19 cellular contexts compared by ENCODE assay signal in the genomic region with DNA sequence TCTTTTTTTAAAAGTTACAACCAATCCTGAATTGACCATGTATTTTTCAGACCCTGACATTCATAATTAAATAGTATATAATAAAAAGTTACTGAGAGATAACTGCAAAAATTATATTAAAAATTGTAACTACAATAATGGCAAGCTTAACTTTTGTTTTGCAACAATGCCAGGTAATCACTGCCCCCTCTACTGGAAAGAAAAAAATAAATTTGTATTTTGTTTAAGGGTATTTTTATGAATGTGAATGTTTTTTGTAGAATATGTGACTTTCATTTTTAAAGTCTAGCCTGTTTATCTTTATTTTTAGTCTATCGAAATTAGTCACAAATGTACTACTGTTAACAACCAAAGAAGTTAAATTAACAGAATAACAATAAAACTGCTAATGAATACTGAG. TPM values are rescaled to one million over a fixed set of nuclear protein-coding genes. Genes with fewer than 3 reads are reported as not detected.
DNase-seq lines count a peak whose midpoint lies in the region; ATAC-seq, FAIRE-seq and TF ChIP-seq lines count a peak whose summit lies in the region.
"Had no signal": no experiment of that assay in that cellular context is flagged by ENCODE, and none has a peak within 500 bp of the region (broad histone marks: within the 10 kb centered on the region; RNA-seq: fewer than 3 reads in every experiment).

No MANE protein-coding gene starts in this region.

- peaks cover 4% of the 10 kb centered on the region for H3K36me3 Mint-ChIP-seq in activated naive CD8-positive, alpha-beta T cell
- peaks cover 29% of the 10 kb centered on the region for H3K36me3 Mint-ChIP-seq in activated naive CD8-positive, alpha-beta T cell treated with anti-CD3 and anti-CD28 coated beads, Interleukin-2, amount 50 U/mL, for 24 hours (ENCODE audit: low read depth)

- no peaks in the 10 kb centered on the region for H4K20me1 ChIP-seq in PC-3 (ENCODE audit: low read length)

- BruUV-seq in PC-3 (replicated peaks; lab: Mats Ljungman, UMichigan), result no TSS peak

- H3K4me3 Mint-ChIP-seq in activated naive CD8-positive, alpha-beta T cell, result no peak overlapping the region
- no peak overlapping the region for H3K4me3 Mint-ChIP-seq in activated naive CD8-positive, alpha-beta T cell treated with anti-CD3 and anti-CD28 coated beads, Interleukin-2, amount 50 U/mL, for 24 hours
- H3K4me3 Mint-ChIP-seq: activated naive CD4-positive, alpha-beta T cell treated with anti-CD3 and anti-CD28 coated beads, Interleukin-2, amount 50 U/mL, for 24 hours; naive thymus-derived CD8-positive, alpha-beta T cell had no signal

- peaks cover 3% of the 10 kb centered on the region for H3K4me1 Mint-ChIP-seq in activated naive CD8-positive, alpha-beta T cell (ENCODE audit: low read depth)
- peaks cover 9% of the 10 kb centered on the region for H3K4me1 Mint-ChIP-seq in activated naive CD8-positive, alpha-beta T cell treated with anti-CD3 and anti-CD28 coated beads, Interleukin-2, amount 50 U/mL, for 24 hours

- H3K9ac ChIP-seq in PC-3 (ENCODE audit: low read length), result no peak overlapping the region

- no peak overlapping the region for H3K4me2 ChIP-seq in PC-3 (ENCODE audit: low read length)

- H3K9me2 ChIP-seq in PC-3 (replicated peaks; ENCODE audit: low read length), result no peaks in the 10 kb centered on the region

- no peak for ATAC-seq in activated naive CD8-positive, alpha-beta T cell treated with anti-CD3 and anti-CD28 coated beads, Interleukin-2, amount 50 U/mL, for 24 hours
- ATAC-seq in PC-3, result no peak
- no peak for ATAC-seq in GM18502 (IDR thresholded peaks at IDR 0.05; ENCODE audit: poor library complexity, unreplicated experiment)
- ATAC-seq in HG02798 (IDR thresholded peaks at IDR 0.05; ENCODE audit: poor library complexity, unreplicated experiment), result no peak
- ATAC-seq: lower lobe of right lung; naive thymus-derived CD8-positive, alpha-beta T cell had no signal

- no peaks in the 10 kb centered on the region for H3F3A ChIP-seq in PC-3 (ENCODE audit: low read length, unreplicated experiment)

- no peaks in the 10 kb centered on the region for H3K27me3 ChIP-seq in PC-3 (ENCODE audit: low read length)
- no peaks in the 10 kb centered on the region for H3K27me3 ChIP-seq in small intestine (ENCODE audit: control insufficient read depth in 2 of 2, insufficient read depth in 2 of 2, low read length in 2 of 2)
- H3K27me3 ChIP-seq: upper lobe of left lung had no signal

- intact Hi-C loops in PC-3 (cut with micrococcal nuclease), result no loop called here

- POLR2A ChIA-PET in PC-3 (lab: Charles Lee; ENCODE audit: unreplicated experiment), result no interaction called here

- FAIRE-seq in small intestine (lab: Jason Lieb, UNC), result peak; percentile 95
- FAIRE-seq: bronchial epithelial cell, H54 had no signal

- H3K4me3 ChIP-seq in PC-3 (ENCODE audit: low read length), result no peak overlapping the region
- H3K4me3 ChIP-seq in epithelial cell of proximal tubule (ENCODE audit: low read depth, low read length), result no peak overlapping the region
- no peak overlapping the region for H3K4me3 ChIP-seq in small intestine (ENCODE audit: low read depth in 1 of 2, low read length in 2 of 2)
- H3K4me3 ChIP-seq: lower lobe of right lung, upper lobe of left lung had no signal

- no peak; the same call in 1 of the 2 replicates for TF ChIP-seq CTCF in PC-3 (conservative IDR thresholded peaks at IDR 0.05; ENCODE audit: low read depth, low read length)
- TF ChIP-seq CTCF in epithelial cell of proximal tubule (conservative IDR thresholded peaks at IDR 0.05; ENCODE audit: low read depth, low read length), result peak; percentile 23

- no peaks in the 10 kb centered on the region for H3K9me3 ChIP-seq in PC-3 (ENCODE audit: low read length)
- H3K9me3 ChIP-seq in small intestine (ENCODE audit: control insufficient read depth, low read depth), result no peaks in the 10 kb centered on the region
- H3K9me3 ChIP-seq: lower lobe of right lung, upper lobe of left lung had no signal

- H3K4me1 ChIP-seq in PC-3 (ENCODE audit: insufficient read depth, low read length) (no peaks in the 10 kb centered on the region), small intestine (ENCODE audit: control insufficient read depth in 2 of 2, insufficient read depth in 1 of 2, low read depth in 1 of 2, low read length in 1 of 2) (no peaks in the 10 kb centered on the region)
- H3K4me1 ChIP-seq: lower lobe of right lung, upper lobe of left lung had no signal

- H3K79me2 ChIP-seq in PC-3 (ENCODE audit: low read length), result no peaks in the 10 kb centered on the region

- no peaks in the 10 kb centered on the region for H3K9me3 Mint-ChIP-seq in activated naive CD8-positive, alpha-beta T cell (ENCODE audit: low read depth)
- no peaks in the 10 kb centered on the region for H3K9me3 Mint-ChIP-seq in activated naive CD8-positive, alpha-beta T cell treated with anti-CD3 and anti-CD28 coated beads, Interleukin-2, amount 50 U/mL, for 24 hours
- H3K9me3 Mint-ChIP-seq: activated naive CD4-positive, alpha-beta T cell treated with anti-CD3 and anti-CD28 coated beads, Interleukin-2, amount 50 U/mL, for 24 hours; naive thymus-derived CD8-positive, alpha-beta T cell had no signal

- H3K36me3 ChIP-seq in PC-3 (ENCODE audit: low read depth, low read length) (peaks cover 3% of the 10 kb centered on the region; the same call in 1 of the 2 replicates), small intestine (ENCODE audit: control insufficient read depth in 2 of 2, insufficient read depth in 2 of 2, low read length in 2 of 2) (peaks cover 2 to 6% of the 10 kb centered on the region in 2 donors)

- H3K27ac ChIP-seq in PC-3 (ENCODE audit: low read length), result no peak overlapping the region
- no peak overlapping the region for H3K27ac ChIP-seq in small intestine (ENCODE audit: low read depth in 1 of 2, low read length in 1 of 2)
- H3K27ac ChIP-seq: lower lobe of right lung, upper lobe of left lung had no signal

- no peak overlapping the region for H2AFZ ChIP-seq in PC-3 (ENCODE audit: low read length)

- H3K27ac Mint-ChIP-seq in activated naive CD8-positive, alpha-beta T cell, result peak overlapping the region; percentile 28
- no peak overlapping the region for H3K27ac Mint-ChIP-seq in activated naive CD8-positive, alpha-beta T cell treated with anti-CD3 and anti-CD28 coated beads, Interleukin-2, amount 50 U/mL, for 24 hours
- H3K27ac Mint-ChIP-seq: activated naive CD4-positive, alpha-beta T cell treated with anti-CD3 and anti-CD28 coated beads, Interleukin-2, amount 50 U/mL, for 24 hours had no signal

- CTCF ChIA-PET in PC-3 (lab: Charles Lee), result no interaction called here

- no peaks in the 10 kb centered on the region for H3K27me3 Mint-ChIP-seq in activated naive CD8-positive, alpha-beta T cell
- no peaks in the 10 kb centered on the region for H3K27me3 Mint-ChIP-seq in activated naive CD8-positive, alpha-beta T cell treated with anti-CD3 and anti-CD28 coated beads, Interleukin-2, amount 50 U/mL, for 24 hours
- H3K27me3 Mint-ChIP-seq: activated naive CD4-positive, alpha-beta T cell treated with anti-CD3 and anti-CD28 coated beads, Interleukin-2, amount 50 U/mL, for 24 hours; naive thymus-derived CD8-positive, alpha-beta T cell had no signal

- DNase-seq in activated naive CD8-positive, alpha-beta T cell treated with anti-CD3 and anti-CD28 coated beads, Interleukin-2, amount 50 U/mL, for 24 hours, result no peak
- DNase-seq in PC-3, result peak; percentile 18
- no peak for DNase-seq in epithelial cell of proximal tubule (ENCODE audit: low read depth)
- no peak for DNase-seq in small intestine
- no peak for DNase-seq in kidney glomerular epithelial cell (lab: John Stamatoyannopoulos, UW)
- DNase-seq: GDM1; lower lobe of right lung; NCI-H1436; NCI-H345; stimulated activated CD4-positive, alpha-beta T cell treated with anti-CD3 and anti-CD28 coated beads, Interleukin-15, amount 100 ng/mL, for 24 hours; stimulated activated naive CD4-positive, alpha-beta T cell treated with Interleukin-2 at 50 U/mL for 16 hours; upper lobe of left lung had no signal

- 83 to 93% (median 92%) methylated on average over 1 of the region's 1 CpG for WGBS in small intestine, 3 donors

RNA-seq across cellular contexts. Expression of gene MRPS31, which starts 21.7 kb away (rescaled TPM):
- total RNA-seq in PC-3 (2014; rRNA removed) (13.3 and 14.6 TPM in 2 replicates), epithelial cell of proximal tubule (22.9 and 23.7 TPM in 2 replicates)
- polyA plus RNA-seq in small intestine, result 10 to 100 TPM; 19.2 to 23.3 (median 22.5) TPM

RNA-seq across cellular contexts. Expression of gene SLC25A15, which starts 40.1 kb away (rescaled TPM):
- total RNA-seq in PC-3 (2014; rRNA removed) (20.6 and 22.0 TPM in 2 replicates), epithelial cell of proximal tubule (18.5 and 31.0 TPM in 2 replicates)
- 10 to 100 TPM; 23.2 to 42.0 (median 24.0) TPM for polyA plus RNA-seq in small intestine
